9 cellular contexts compared by ENCODE assay signal in the genomic region with DNA sequence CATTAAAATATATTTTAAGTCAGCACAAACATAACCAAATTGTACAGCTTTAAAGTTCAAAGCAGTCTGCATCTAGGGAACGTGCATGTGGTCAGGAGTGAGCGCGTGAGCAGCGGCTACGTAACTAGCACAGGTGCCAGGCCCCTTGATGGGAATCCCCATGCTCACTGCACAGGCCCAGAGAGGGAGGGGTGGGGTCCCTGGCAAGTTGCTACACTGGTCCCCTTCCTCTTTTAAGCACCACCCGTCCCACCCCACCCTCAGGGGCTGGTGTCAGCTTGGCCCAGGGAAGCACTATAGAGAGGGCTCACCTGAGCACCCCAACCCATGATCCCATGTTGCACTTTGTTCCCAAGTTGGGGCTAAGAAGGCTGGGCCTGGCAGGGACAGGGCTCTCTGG. TPM values are rescaled to one million over a fixed set of nuclear protein-coding genes. Genes with fewer than 3 reads are reported as not detected.
A peak's percentile ranks its signal among the peaks of the same experiment; 100 is the strongest.
DNase-seq lines count a peak whose midpoint lies in the region; ATAC-seq and TF ChIP-seq lines count a peak whose summit lies in the region.
"Had no signal": no experiment of that assay in that cellular context is flagged by ENCODE, and none has a peak within 500 bp of the region (broad histone marks: within the 10 kb centered on the region; RNA-seq: fewer than 3 reads in every experiment).

No MANE protein-coding gene starts in this region.

- H3K4me1 Mint-ChIP-seq in Calu3 (ENCODE audit: low read depth, unreplicated experiment) = peaks cover 8% of the 10 kb centered on the region

- ATAC-seq in HG02970 (IDR thresholded peaks at IDR 0.05; ENCODE audit: low FRiP score, unreplicated experiment) = no peak
- ATAC-seq in HG03159 (IDR thresholded peaks at IDR 0.05; ENCODE audit: unreplicated experiment) = no peak
- no peak for ATAC-seq in HG03045 (IDR thresholded peaks at IDR 0.05; ENCODE audit: unreplicated experiment)

- H3K36me3 Mint-ChIP-seq in Calu3 (ENCODE audit: insufficient read depth, unreplicated experiment) = peaks cover 61% of the 10 kb centered on the region

- no peaks in the 10 kb centered on the region for H3K27me3 Mint-ChIP-seq in Calu3 (ENCODE audit: unreplicated experiment)

- H3K4me1 ChIP-seq in OCI-LY3 (ENCODE audit: low read length) (peaks cover 17% of the 10 kb centered on the region), muscle layer of duodenum (ENCODE audit: control insufficient read depth in 1 of 2, insufficient read depth in 2 of 2, low read length in 2 of 2) (peaks cover 3 to 20% of the 10 kb centered on the region in 2 donors)

- no TSS peak for BruUV-seq in Calu3 (replicated peaks; lab: Mats Ljungman, UMichigan)

- no peaks in the 10 kb centered on the region for H3K9me3 ChIP-seq in OCI-LY3 (ENCODE audit: insufficient read depth, low read length)
- H3K9me3 ChIP-seq in muscle layer of duodenum (ENCODE audit: control insufficient read depth in 1 of 2, low read length in 2 of 2) = no peaks in the 10 kb centered on the region

- TF ChIP-seq CTCF in Calu3 (IDR thresholded peaks at IDR 0.05; ENCODE audit: unreplicated experiment) = no peak
- no peak for TF ChIP-seq CTCF in OCI-LY3 (IDR thresholded peaks at IDR 0.05; ENCODE audit: low read depth, low read length)

- H3K4me3 ChIP-seq in OCI-LY3 (ENCODE audit: low read length) = peak overlapping the region; percentile 93
- H3K4me3 ChIP-seq in muscle layer of duodenum (ENCODE audit: low read depth in 1 of 2, low read length in 2 of 2) = peak overlapping the region; percentile 57 to 98

- H3K36me3 ChIP-seq in OCI-LY3 (replicated peaks; ENCODE audit: low read depth, low read length) = peaks cover 40% of the 10 kb centered on the region
- peaks cover 29 to 42% of the 10 kb centered on the region in 2 donors for H3K36me3 ChIP-seq in muscle layer of duodenum (ENCODE audit: control insufficient read depth in 1 of 2, insufficient read depth in 2 of 2, low read length in 2 of 2)

- peaks cover 25% of the 10 kb centered on the region for H3K79me2 ChIP-seq in OCI-LY3 (ENCODE audit: low read length)

- H3K4me2 ChIP-seq in OCI-LY3 (ENCODE audit: low read length) = peak overlapping the region; percentile 94

- peak overlapping the region; percentile 86 for H3K4me3 Mint-ChIP-seq in Calu3 (ENCODE audit: low read depth, unreplicated experiment)

- H3K9me3 Mint-ChIP-seq in Calu3 (ENCODE audit: low read depth, unreplicated experiment) = no peaks in the 10 kb centered on the region

- H2AFZ ChIP-seq in OCI-LY3 (ENCODE audit: low read depth, low read length) = peak overlapping the region; percentile 63; the same call in 1 of the 2 replicates

- intact Hi-C loops in Calu3 (cut with micrococcal nuclease; ENCODE audit: unreplicated experiment) = no loop called here

- H3K9ac ChIP-seq in OCI-LY3 (ENCODE audit: low read length) = peak overlapping the region; percentile 97

- CTCF ChIA-PET in Calu3 (lab: Charles Lee) = interaction anchor here (0.6 kb wide), 1 partner anchor 705 kb away, joined by 5 read pairs; no protein-coding TSS in a partner anchor

- DNase-seq in Calu3 (no peak), dermis blood vessel endothelial cell (peak; percentile 39), iPS-NIHi11 (ENCODE audit: low spot score) (no peak)

- peak overlapping the region; percentile 93 for H3K27ac Mint-ChIP-seq in Calu3 (ENCODE audit: unreplicated experiment)

- H3K27me3 ChIP-seq in OCI-LY3 (ENCODE audit: low read depth, low read length) = no peaks in the 10 kb centered on the region
- H3K27me3 ChIP-seq in muscle layer of duodenum (ENCODE audit: low read depth, low read length) = no peaks in the 10 kb centered on the region

- H3K27ac ChIP-seq in OCI-LY3 (ENCODE audit: low read length) (peak overlapping the region; percentile 85), muscle layer of duodenum (ENCODE audit: low read length) (peak overlapping the region; percentile 92)

- H4K20me1 ChIP-seq in OCI-LY3 (ENCODE audit: insufficient read depth, low read length) = no peaks in the 10 kb centered on the region

RNA-seq across cellular contexts. Expression of a gene that starts 0.8 kb away (rescaled TPM):
- total RNA-seq in Calu3 (2022) (35.8 and 42.4 TPM in 2 replicates), dermis blood vessel endothelial cell (39.0 and 50.9 TPM in 2 replicates)

RNA-seq across cellular contexts. Expression of a gene that starts 5.1 kb away (rescaled TPM):
- total RNA-seq in Calu3 (2022) = 0.49 and 0.73 TPM in 2 replicates
- 1.0 TPM in 1 of 2 replicates, not detected in the other for total RNA-seq in dermis blood vessel endothelial cell
- total RNA-seq: NCI-H460 had no signal

RNA-seq across cellular contexts. Expression of a gene that starts 35.2 kb away (rescaled TPM):
- total RNA-seq in Calu3 (2022) = 38.6 and 52.5 TPM in 2 replicates
- 30.5 and 35.6 TPM in 2 replicates for total RNA-seq in dermis blood vessel endothelial cell

RNA-seq across cellular contexts. Expression of a gene that starts 35.3 kb away (rescaled TPM):
- total RNA-seq in Calu3 (2022) = 8.0 and 10.5 TPM in 2 replicates
- 2.3 and 3.7 TPM in 2 replicates for total RNA-seq in dermis blood vessel endothelial cell

RNA-seq across cellular contexts. Expression of a gene that starts 50.4 kb away (rescaled TPM):
- 187 and 207 TPM in 2 replicates for total RNA-seq in Calu3 (2022)
- total RNA-seq in dermis blood vessel endothelial cell = 128 and 178 TPM in 2 replicates
